In genomic region chr7:30476401-30477145, GRCh38 we compare ENCODE assay signal across 10 cellular contexts. TPM values are rescaled to one million over a fixed set of nuclear protein-coding genes. Genes with fewer than 3 reads are reported as not detected.
DNase-seq lines count a peak whose midpoint lies in the region; ATAC-seq and TF ChIP-seq lines count a peak whose summit lies in the region.
"Had no signal": no experiment of that assay in that cellular context is flagged by ENCODE, and none has a peak within 500 bp of the region (broad histone marks: within the 10 kb centered on the region; RNA-seq: fewer than 3 reads in every experiment).

No MANE protein-coding gene starts in this region.

- WGBS in esophagus squamous epithelium, 2 donors = 77 to 83% methylated on average over 9 to 11 of the region's 11 CpGs

- H3K27ac Mint-ChIP-seq in activated naive CD4-positive, alpha-beta T cell treated with anti-CD3 and anti-CD28 coated beads, Interleukin-2, amount 10 ng/mL, durations not matched to agents 7 days and 5 days = no peak overlapping the region
- peak overlapping the region; percentile 71 for H3K27ac Mint-ChIP-seq in stimulated activated memory B cell treated with anti-CD40 and anti-IgM and Interleukin-4, amounts not matched to agents 10 μg/mL and 1 μg/mL and 100 μg/mL, for 72 hours

- TF ChIP-seq POLR2A in esophagus squamous epithelium (IDR thresholded peaks at IDR 0.05) = no peak

- TF ChIP-seq CTCF in esophagus squamous epithelium (IDR thresholded peaks at IDR 0.05) = no peak

- H3K36me3 Mint-ChIP-seq in activated naive CD4-positive, alpha-beta T cell treated with anti-CD3 and anti-CD28 coated beads, Interleukin-2, amount 10 ng/mL, durations not matched to agents 7 days and 5 days = peaks cover 23% of the 10 kb centered on the region
- peaks cover 22% of the 10 kb centered on the region for H3K36me3 Mint-ChIP-seq in stimulated activated memory B cell treated with anti-CD40 and anti-IgM and Interleukin-4, amounts not matched to agents 10 μg/mL and 1 μg/mL and 100 μg/mL, for 72 hours

- H3K4me1 Mint-ChIP-seq in activated naive CD4-positive, alpha-beta T cell treated with anti-CD3 and anti-CD28 coated beads, Interleukin-2, amount 10 ng/mL, durations not matched to agents 7 days and 5 days = peaks cover 78% of the 10 kb centered on the region
- peaks cover 64% of the 10 kb centered on the region for H3K4me1 Mint-ChIP-seq in stimulated activated memory B cell treated with anti-CD40 and anti-IgM and Interleukin-4, amounts not matched to agents 10 μg/mL and 1 μg/mL and 100 μg/mL, for 72 hours

- CTCF ChIA-PET in activated naive CD4-positive, alpha-beta T cell treated with anti-CD3 and anti-CD28 coated beads, Interleukin-2, amount 10 ng/mL, durations not matched to agents 7 days and 5 days (lab: Charles Lee) = no interaction called here

- no peaks in the 10 kb centered on the region for H3K27me3 ChIP-seq in esophagus squamous epithelium

- no peak for ATAC-seq in stimulated activated memory B cell treated with anti-CD40 and anti-IgM and Interleukin-4, amounts not matched to agents 10 μg/mL and 1 μg/mL and 100 μg/mL, for 72 hours
- no peak for ATAC-seq in GM18498 (IDR thresholded peaks at IDR 0.05; ENCODE audit: unreplicated experiment)
- no peak for ATAC-seq in GM19467 (IDR thresholded peaks at IDR 0.05; ENCODE audit: unreplicated experiment)

- intact Hi-C loops in esophagus squamous epithelium (cut with DNase I) = no loop called here

- no peaks in the 10 kb centered on the region for H3K9me3 ChIP-seq in esophagus squamous epithelium

- peaks cover 0 to 11% (median 0%) of the 10 kb centered on the region in 3 donors for H3K36me3 ChIP-seq in esophagus squamous epithelium

- DNase-seq in activated naive CD4-positive, alpha-beta T cell treated with anti-CD3 and anti-CD28 coated beads, Interleukin-2, amount 10 ng/mL, durations not matched to agents 7 days and 5 days = no peak
- no peak for DNase-seq in activated naive CD4-positive, alpha-beta T cell treated with anti-CD3 and anti-CD28 coated beads, Interleukin-2, amount 50 U/mL, for 16 hours
- peak; percentile 17 for DNase-seq in NCI-H2196 treated with DMSO at 0.1 percent for 48 hours (lab: John Stamatoyannopoulos, UW; ENCODE audit: unreplicated experiment)
- DNase-seq in esophagus squamous epithelium (lab: John Stamatoyannopoulos, UW) = no peak
- no peak for DNase-seq in Ammon's horn (ENCODE audit: low spot score)
- DNase-seq: SW 1271 had no signal

- no peak overlapping the region for H3K4me3 ChIP-seq in esophagus squamous epithelium

- H3K27ac ChIP-seq in esophagus squamous epithelium = peak overlapping the region in 3 of 4 donors; percentile 50 to 98 (median 94)
- H3K27ac ChIP-seq: HL-60 had no signal

- H3K9me3 Mint-ChIP-seq in activated naive CD4-positive, alpha-beta T cell treated with anti-CD3 and anti-CD28 coated beads, Interleukin-2, amount 10 ng/mL, durations not matched to agents 7 days and 5 days = no peaks in the 10 kb centered on the region
- H3K9me3 Mint-ChIP-seq in stimulated activated memory B cell treated with anti-CD40 and anti-IgM and Interleukin-4, amounts not matched to agents 10 μg/mL and 1 μg/mL and 100 μg/mL, for 72 hours = no peaks in the 10 kb centered on the region

- peaks cover 17 to 77% (median 52%) of the 10 kb centered on the region in 3 donors for H3K4me1 ChIP-seq in esophagus squamous epithelium

- no peaks in the 10 kb centered on the region for H3K27me3 Mint-ChIP-seq in activated naive CD4-positive, alpha-beta T cell treated with anti-CD3 and anti-CD28 coated beads, Interleukin-2, amount 10 ng/mL, durations not matched to agents 7 days and 5 days
- no peaks in the 10 kb centered on the region for H3K27me3 Mint-ChIP-seq in stimulated activated memory B cell treated with anti-CD40 and anti-IgM and Interleukin-4, amounts not matched to agents 10 μg/mL and 1 μg/mL and 100 μg/mL, for 72 hours

- H3K4me3 Mint-ChIP-seq in activated naive CD4-positive, alpha-beta T cell treated with anti-CD3 and anti-CD28 coated beads, Interleukin-2, amount 10 ng/mL, durations not matched to agents 7 days and 5 days = peak overlapping the region; percentile 55
- H3K4me3 Mint-ChIP-seq in stimulated activated memory B cell treated with anti-CD40 and anti-IgM and Interleukin-4, amounts not matched to agents 10 μg/mL and 1 μg/mL and 100 μg/mL, for 72 hours = no peak overlapping the region

RNA-seq across cellular contexts. Expression of gene NOD1, which starts 2.0 kb away (rescaled TPM):
- 10 to 100 TPM in 1 of 4 donors, 1 to 10 TPM in 3; 4.2 to 13.0 (median 6.2) TPM for total RNA-seq in esophagus squamous epithelium

RNA-seq across cellular contexts. Expression of gene GGCT, which starts 28.1 kb away (rescaled TPM):
- 10 to 100 TPM; 42.3 to 74.9 (median 63.9) TPM for total RNA-seq in esophagus squamous epithelium
